Comparison of ENCODE assay signal across 8 cellular contexts in genomic region chr15:69074011-69074842, GRCh38. TPM values are rescaled to one million over a fixed set of nuclear protein-coding genes. Genes with fewer than 3 reads are reported as not detected.
DNase-seq lines count a peak whose midpoint lies in the region; ATAC-seq and TF ChIP-seq lines count a peak whose summit lies in the region.

No MANE protein-coding gene starts in this region.

- no peak for TF ChIP-seq POLR2A in GM18505 (IDR thresholded peaks at IDR 0.05; ENCODE audit: borderline replicate concordance, extremely low read depth, insufficient read depth, insufficient read length)

- no TSS peak for BruUV-seq in Caco-2 (replicated peaks; lab: Mats Ljungman, UMichigan)

- CTCF ChIA-PET in Caco-2 (lab: Charles Lee) = interaction anchor here (0.7 kb wide), 1 partner anchor 169 kb away, joined by 3 read pairs; no protein-coding TSS in a partner anchor

- H3K4me3 ChIP-seq in Caco-2 (ENCODE audit: low read depth, low read length) (peak overlapping the region; percentile 79), fibroblast of the aortic adventitia (ENCODE audit: low read depth, low read length) (peak overlapping the region; percentile 72), neuron (ENCODE audit: low read length) (peak overlapping the region; percentile 50)

- no peaks in the 10 kb centered on the region for H3K27me3 Mint-ChIP-seq in Caco-2 (ENCODE audit: insufficient read depth, unreplicated experiment)

- H3K9me3 ChIP-seq in Caco-2 (no peaks in the 10 kb centered on the region; the same call in 1 of the 2 replicates), neuron (ENCODE audit: low read length) (no peaks in the 10 kb centered on the region)

- H3K4me1 ChIP-seq in Caco-2 (no peaks in the 10 kb centered on the region), neuron (ENCODE audit: insufficient read depth, low read length) (peaks cover 7% of the 10 kb centered on the region)

- peak; percentile 64 to 75 for DNase-seq in Caco-2
- peak; percentile 78 for DNase-seq in LHCN-M2 (ENCODE audit: low read depth)
- DNase-seq in SK-N-DZ (ENCODE audit: low spot score) = peak; percentile 89
- peak; percentile 42 for DNase-seq in fibroblast of the aortic adventitia (ENCODE audit: low read depth)
- no peak for DNase-seq in COLO829 (ENCODE audit: low spot score)
- no peak for DNase-seq in activated CD4-positive, alpha-beta T cell treated with anti-CD3 and anti-CD28 coated beads, Interleukin-2, amount 50 U/mL, for 1 hour

- H3K27me3 ChIP-seq in Caco-2 (replicated peaks; ENCODE audit: control insufficient read depth, insufficient read depth, low read length) (no peaks in the 10 kb centered on the region), neuron (ENCODE audit: insufficient read depth, low read length) (peaks cover 29% of the 10 kb centered on the region)

- H3K36me3 ChIP-seq in Caco-2 (ENCODE audit: control insufficient read depth, insufficient read depth, low read length) (no peaks in the 10 kb centered on the region), neuron (ENCODE audit: insufficient read depth, low read length) (no peaks in the 10 kb centered on the region)

- ATAC-seq in GM18505 (IDR thresholded peaks at IDR 0.05; ENCODE audit: unreplicated experiment) = no peak

- peak overlapping the region; percentile 81 for H2AFZ ChIP-seq in neuron (ENCODE audit: low read depth, low read length)

- intact Hi-C loops in Caco-2 (cut with micrococcal nuclease; ENCODE audit: unreplicated experiment) = loop anchor here (5.0 kb wide), 1 partner anchor 88 kb away; the partner anchor contains the start of gene GLCE

- no peaks in the 10 kb centered on the region for H3K36me3 Mint-ChIP-seq in Caco-2 (ENCODE audit: insufficient read depth, unreplicated experiment)

- H3K4me3 Mint-ChIP-seq in Caco-2 (ENCODE audit: unreplicated experiment) = peak overlapping the region; percentile 70

- peaks cover 7% of the 10 kb centered on the region for H3K4me1 Mint-ChIP-seq in Caco-2 (ENCODE audit: low read depth, unreplicated experiment)

- TF ChIP-seq CTCF in Caco-2 (IDR thresholded peaks at IDR 0.05; ENCODE audit: insufficient read depth in 1 of 2, low read depth in 1 of 2, low read length in 1 of 2, severe bottlenecking in 1 of 2, unreplicated experiment in 1 of 2) (peak in 1 of 2 experiments; percentile 2), fibroblast of the aortic adventitia (IDR thresholded peaks at IDR 0.05; ENCODE audit: insufficient read depth, low read length) (no peak)

- no peak overlapping the region for H3K27ac Mint-ChIP-seq in Caco-2 (ENCODE audit: unreplicated experiment)

- no peaks in the 10 kb centered on the region for H3K9me3 Mint-ChIP-seq in Caco-2 (ENCODE audit: unreplicated experiment)

- POLR2A ChIA-PET in Caco-2 (lab: Charles Lee) = no interaction called here

RNA-seq across cellular contexts. Expression of gene NOX5, which starts 59.7 kb away (rescaled TPM):
- 0.05 TPM in 1 of 2 replicates, not detected in the other for total RNA-seq in Caco-2 (2022)
- total RNA-seq in LHCN-M2 (2014; rRNA removed) = 0.46 and 0.58 TPM in 2 replicates
- 0.27 TPM for polyA plus RNA-seq in LHCN-M2 (2012)
- polyA plus RNA-seq in SK-N-DZ (2014; cell fraction: cytosol; rRNA removed) = 0.06 TPM in 1 of 2 replicates, not detected in the other
- polyA plus RNA-seq in SK-N-DZ (2014; cell fraction: nucleus; rRNA removed) = not detected in 2 replicates
- 0.08 and 0.27 TPM in 2 replicates for total RNA-seq in fibroblast of the aortic adventitia (ENCODE audit: low replicate concordance)

Comparison
In these comparisons a context has a peak if more than half of its experiments do, and no peak if none do; other contexts are left out.
1. DNase-seq: peak in Caco-2 (2 of 2), LHCN-M2 (single experiment), SK-N-DZ (single experiment) and fibroblast of the aortic adventitia (single experiment); none in COLO829 (single experiment) and activated CD4-positive, alpha-beta T cell treated with anti-CD3 and anti-CD28 coated beads, Interleukin-2, amount 50 U/mL, for 1 hour (single experiment).
2. Peak in every context shown above with its lines, with median percentiles within 50 percentile points of each other: H3K4me3 ChIP-seq.